11 cellular contexts compared by ENCODE assay signal in genomic region chr14:102817942-102818940, GRCh38. TPM values are rescaled to one million over a fixed set of nuclear protein-coding genes. Genes with fewer than 3 reads are reported as not detected.
DNase-seq lines count a peak whose midpoint lies in the region; ATAC-seq and TF ChIP-seq lines count a peak whose summit lies in the region.
"Had no signal": no experiment of that assay in that cellular context is flagged by ENCODE, and none has a peak within 500 bp of the region (broad histone marks: within the 10 kb centered on the region; RNA-seq: fewer than 3 reads in every experiment).

No MANE protein-coding gene starts in this region.

- peaks cover 18% of the 10 kb centered on the region for H3K36me3 Mint-ChIP-seq in central memory CD8-positive, alpha-beta T cell (ENCODE audit: insufficient read depth)
- H3K36me3 Mint-ChIP-seq in neural progenitor cell, result peaks cover 8% of the 10 kb centered on the region

- peak overlapping the region; percentile 68 for H3K9ac ChIP-seq in Karpas-422 (ENCODE audit: low read length)
- no peak overlapping the region for H3K9ac ChIP-seq in neural progenitor cell

- H3K9me3 Mint-ChIP-seq in central memory CD8-positive, alpha-beta T cell, result no peaks in the 10 kb centered on the region
- peaks cover 6% of the 10 kb centered on the region for H3K9me3 Mint-ChIP-seq in neural progenitor cell

- peaks cover 75% of the 10 kb centered on the region for H3K4me1 Mint-ChIP-seq in central memory CD8-positive, alpha-beta T cell
- H3K4me1 Mint-ChIP-seq in neural progenitor cell, result peaks cover 17% of the 10 kb centered on the region

- H4K20me1 ChIP-seq in Karpas-422 (ENCODE audit: insufficient read depth, low read depth, low read length) (peaks cover 47% of the 10 kb centered on the region), neural progenitor cell (ENCODE audit: low read depth) (peaks cover 16% of the 10 kb centered on the region)

- no peak for TF ChIP-seq CTCF in GM12864 (IDR thresholded peaks at IDR 0.05; ENCODE audit: low read depth, low read length, missing control alignments)
- TF ChIP-seq CTCF in neural progenitor cell (IDR thresholded peaks at IDR 0.05), result no peak
- no peak for TF ChIP-seq CTCF in BE2C (IDR thresholded peaks at IDR 0.05; ENCODE audit: low read depth, low read length)

- H3K4me1 ChIP-seq in Karpas-422 (ENCODE audit: low read length) (peaks cover 97% of the 10 kb centered on the region), neural progenitor cell (no peaks in the 10 kb centered on the region), BE2C (no peaks in the 10 kb centered on the region)

- DNase-seq in GM12864 (ENCODE audit: low read depth) (no peak), Karpas-422 (no peak), neural progenitor cell (ENCODE audit: low spot score) (no peak), NCI-H1930 (lab: John Stamatoyannopoulos, UW) (no peak), BE2C (no peak), NCI-H774 (lab: John Stamatoyannopoulos, UW) (no peak)
- DNase-seq in central memory CD8-positive, alpha-beta T cell (ENCODE audit: low spot score in 2 of 2), result no peak
- DNase-seq: Kasumi-1 had no signal

- H3K27ac Mint-ChIP-seq in central memory CD8-positive, alpha-beta T cell (ENCODE audit: low read depth), result peak overlapping the region; percentile 94
- H3K27ac Mint-ChIP-seq in neural progenitor cell, result no peak overlapping the region

- H3K9me3 ChIP-seq in Karpas-422 (ENCODE audit: low read length) (no peaks in the 10 kb centered on the region), neural progenitor cell (ENCODE audit: low read depth) (no peaks in the 10 kb centered on the region), BE2C (no peaks in the 10 kb centered on the region)
- H3K9me3 ChIP-seq: tibial nerve had no signal

- H2AFZ ChIP-seq in Karpas-422 (ENCODE audit: low read length) (no peak overlapping the region), neural progenitor cell (replicated peaks) (no peak overlapping the region)

- H3K4me2 ChIP-seq in Karpas-422 (ENCODE audit: low read depth, low read length, poor library complexity, severe bottlenecking) (peak overlapping the region; percentile 78), neural progenitor cell (no peak overlapping the region)

- no peaks in the 10 kb centered on the region for H3K27me3 Mint-ChIP-seq in central memory CD8-positive, alpha-beta T cell
- peaks cover 11% of the 10 kb centered on the region for H3K27me3 Mint-ChIP-seq in neural progenitor cell (ENCODE audit: insufficient read depth, low read depth)

- no peak for ATAC-seq in central memory CD8-positive, alpha-beta T cell (replicated peaks; ENCODE audit: extremely low read depth, poor library complexity, severe bottlenecking)
- no peak for ATAC-seq in HG02852 (IDR thresholded peaks at IDR 0.05; ENCODE audit: unreplicated experiment)

- peaks cover 4% of the 10 kb centered on the region for H3F3A ChIP-seq in neural progenitor cell (ENCODE audit: low read depth)

- H3K27me3 ChIP-seq in Karpas-422 (ENCODE audit: low read length), result no peaks in the 10 kb centered on the region
- H3K27me3 ChIP-seq in neural progenitor cell, result no peaks in the 10 kb centered on the region
- no peaks in the 10 kb centered on the region for H3K27me3 ChIP-seq in BE2C
- H3K27me3 ChIP-seq: tibial nerve had no signal

- peaks cover 98% of the 10 kb centered on the region for H3K79me2 ChIP-seq in Karpas-422 (ENCODE audit: low read length)
- no peaks in the 10 kb centered on the region for H3K79me2 ChIP-seq in neural progenitor cell (ENCODE audit: low read depth)

- H3K4me3 ChIP-seq in GM12864 (ENCODE audit: low read depth, low read length), result peak overlapping the region; percentile 50; the same call in 1 of the 2 replicates
- peak overlapping the region; percentile 47; the same call in 1 of the 2 replicates for H3K4me3 ChIP-seq in Karpas-422 (ENCODE audit: low read length)
- H3K4me3 ChIP-seq in neural progenitor cell, result no peak overlapping the region
- H3K4me3 ChIP-seq in BE2C (ENCODE audit: low read depth, low read length), result no peak overlapping the region
- H3K4me3 ChIP-seq: coronary artery, tibial nerve had no signal

- H3K36me3 ChIP-seq in Karpas-422 (ENCODE audit: insufficient read depth, low read length), result peaks cover 20% of the 10 kb centered on the region; the same call in 1 of the 2 replicates
- no peaks in the 10 kb centered on the region for H3K36me3 ChIP-seq in neural progenitor cell
- H3K36me3 ChIP-seq in BE2C, result no peaks in the 10 kb centered on the region
- H3K36me3 ChIP-seq: tibial nerve had no signal

- H3K27ac ChIP-seq in Karpas-422 (ENCODE audit: low read length) (peak overlapping the region; percentile 82), neural progenitor cell (peak overlapping the region; percentile 13)
- H3K27ac ChIP-seq: coronary artery had no signal

- no peak overlapping the region for H3K4me3 Mint-ChIP-seq in central memory CD8-positive, alpha-beta T cell
- no peak overlapping the region for H3K4me3 Mint-ChIP-seq in neural progenitor cell

- no peaks in the 10 kb centered on the region for H3K9me2 ChIP-seq in Karpas-422 (replicated peaks; ENCODE audit: insufficient read depth, low read length)

RNA-seq across cellular contexts. Expression of gene TRAF3, which starts 41.0 kb away (rescaled TPM):
- 79.1 and 135 TPM in 2 replicates for total RNA-seq in Karpas-422 (2014; rRNA removed; shearing (Covaris generic); ENCODE audit: low replicate concordance)
- total RNA-seq in neural progenitor cell (ENCODE audit: low replicate concordance), result 15.7 and 18.1 TPM in 2 replicates
- 19.8 TPM for polyA plus RNA-seq in BE2C (2012; ENCODE audit: insufficient read depth, insufficient read length, low read depth)

Comparison
In these comparisons a context has a peak if more than half of its experiments do, and no peak if none do; other contexts are left out.
1. H3K4me3 ChIP-seq: peak in GM12864 (single experiment) and Karpas-422 (single experiment); none in neural progenitor cell (single experiment) and BE2C (single experiment).